27 cellular contexts compared by ENCODE assay signal in genomic region chr1:223386013-223386412, GRCh38.
"Had no signal": no experiment of that assay in that cellular context is flagged by ENCODE, and none has a peak within 500 bp of the region (broad histone marks: within the 10 kb centered on the region; RNA-seq: fewer than 3 reads in every experiment).

No MANE protein-coding gene starts in this region.

- H3K4me3 ChIP-seq: adrenal gland, ascending aorta, body of pancreas, breast epithelium, cardiac muscle cell had no signal

- H3K4me1 ChIP-seq: adrenal gland, ascending aorta, body of pancreas, breast epithelium had no signal

- H3K36me3 ChIP-seq: adrenal gland, ascending aorta, brain microvascular endothelial cell, breast epithelium, cardiac muscle cell had no signal

- H3K27ac ChIP-seq: adrenal gland, ascending aorta, body of pancreas, brain microvascular endothelial cell, breast epithelium, cardiac muscle cell had no signal

- H3K9me3 ChIP-seq: adrenal gland, ascending aorta, body of pancreas, breast epithelium had no signal

- DNase-seq: activated effector memory CD4-positive, alpha-beta T cell treated with anti-CD3 and anti-CD28 coated beads, Interleukin-2, amount 50 U/mL, for 16 hours; activated effector memory CD4-positive, alpha-beta T cell treated with Interleukin-2 at 50 U/mL for 16 hours; activated gamma-delta T cell; activated gamma-delta T cell treated with Interleukin-2 at 50 U/mL for 16 hours; activated naive CD4-positive, alpha-beta T cell; activated naive CD4-positive, alpha-beta T cell treated with anti-CD3 and anti-CD28 coated beads for 36 hours; activated naive CD4-positive, alpha-beta T cell treated with anti-CD3 and anti-CD28 coated beads, Interleukin-2, amount 10 ng/mL, durations not matched to agents 7 days and 5 days; activated naive CD4-positive, alpha-beta T cell treated with anti-CD3 and anti-CD28 coated beads, Interleukin-2, amount 50 U/mL, for 16 hours; activated naive CD4-positive, alpha-beta T cell treated with Interleukin-2 at 50 U/mL for 16 hours; activated naive CD8-positive, alpha-beta T cell treated with anti-CD3 and anti-CD28 coated beads for 36 hours; activated naive CD8-positive, alpha-beta T cell treated with anti-CD3 and anti-CD28 coated beads, Interleukin-2, amount 10 ng/mL, durations not matched to agents 7 days and 5 days; activated naive CD8-positive, alpha-beta T cell treated with anti-CD3 and anti-CD28 coated beads, Interleukin-2, amount 50 U/mL, for 24 hours; activated T-cell treated with anti-CD3 and anti-CD28 coated beads, Interleukin-2, amount 50 U/mL, for 1 hour; activated T-cell treated with anti-CD3 and anti-CD28 coated beads, Interleukin-2, amount 50 U/mL, for 24 hours; activated T-cell treated with anti-CD3 and anti-CD28 coated beads, Interleukin-2, amount 50 U/mL, for 4 hours; activated T-cell treated with anti-CD3 and anti-CD28 coated beads, Interleukin-2, amount 50 U/mL, for 48 hours; activated T-cell treated with anti-CD3 and anti-CD28 coated beads, Interleukin-2, amount 50 U/mL, for 72 hours; adrenal gland; amniotic stem cell; aorta; body of pancreas; brain microvascular endothelial cell; central memory CD4-positive, alpha-beta T cell; cerebellar nuclear complex had no signal
